17 cellular contexts compared by ENCODE assay signal in the genomic region with DNA sequence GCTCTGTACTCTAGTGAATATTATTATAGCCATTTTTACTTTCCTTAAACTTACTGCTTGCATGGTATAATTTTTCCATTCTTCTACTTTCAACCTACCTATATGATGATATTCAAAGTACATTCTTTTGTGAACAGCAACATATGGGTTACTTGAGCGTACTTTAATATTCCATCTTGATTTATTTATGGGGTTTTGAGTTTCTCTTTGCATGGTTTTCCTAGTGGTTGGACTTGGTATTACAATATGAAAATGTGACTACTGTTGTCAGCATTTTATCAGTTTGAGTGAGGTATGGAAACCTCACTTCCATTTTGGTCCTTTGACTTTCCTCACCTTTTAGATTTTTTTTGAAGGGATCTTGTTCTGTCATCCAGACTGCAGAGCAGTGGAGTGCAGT. TPM values are rescaled to one million over a fixed set of nuclear protein-coding genes. Genes with fewer than 3 reads are reported as not detected.
DNase-seq lines count a peak whose midpoint lies in the region; ATAC-seq and TF ChIP-seq lines count a peak whose summit lies in the region.
"Had no signal": no experiment of that assay in that cellular context is flagged by ENCODE, and none has a peak within 500 bp of the region (broad histone marks: within the 10 kb centered on the region; RNA-seq: fewer than 3 reads in every experiment).

No MANE protein-coding gene starts in this region.

- H3K4me2 ChIP-seq in MM.1S (ENCODE audit: low read depth, low read length) (no peak overlapping the region), osteoblast (ENCODE audit: insufficient read depth, low read length) (no peak overlapping the region)

- H3K27ac ChIP-seq in MM.1S (ENCODE audit: low read length) = no peak overlapping the region
- no peak overlapping the region for H3K27ac ChIP-seq in colonic mucosa
- H3K27ac ChIP-seq in osteoblast (ENCODE audit: low read depth, low read length) = no peak overlapping the region
- H3K27ac ChIP-seq: parathyroid adenoma had no signal

- TF ChIP-seq CTCF in MM.1S (IDR thresholded peaks at IDR 0.05; ENCODE audit: low read length) (peak; percentile 45), colonic mucosa (IDR thresholded peaks at IDR 0.05) (peak; percentile 22), osteoblast (IDR thresholded peaks at IDR 0.05; ENCODE audit: extremely low read depth, low read depth, low read length) (peak; percentile 34)

- no peak overlapping the region for H3K9ac ChIP-seq in MM.1S (ENCODE audit: low read length)
- H3K9ac ChIP-seq in colonic mucosa (ENCODE audit: low read depth in 2 of 2, low read length in 2 of 2) = no peak overlapping the region
- H3K9ac ChIP-seq: parathyroid adenoma had no signal

- H3K9me3 ChIP-seq in MM.1S (replicated peaks; ENCODE audit: insufficient read depth, low read length) = no peaks in the 10 kb centered on the region
- H3K9me3 ChIP-seq in colonic mucosa = no peaks in the 10 kb centered on the region
- no peaks in the 10 kb centered on the region for H3K9me3 ChIP-seq in osteoblast (ENCODE audit: low read depth, low read length)

- H2AFZ ChIP-seq in MM.1S (ENCODE audit: low read length) = no peak overlapping the region
- H2AFZ ChIP-seq in osteoblast (ENCODE audit: low read length) = no peak overlapping the region
- H2AFZ ChIP-seq: parathyroid adenoma had no signal

- no peaks in the 10 kb centered on the region for H3K79me2 ChIP-seq in MM.1S (ENCODE audit: low read length)
- no peaks in the 10 kb centered on the region for H3K79me2 ChIP-seq in osteoblast (ENCODE audit: insufficient read depth, low read length)
- H3K79me2 ChIP-seq: parathyroid adenoma had no signal

- H3K36me3 ChIP-seq in MM.1S (replicated peaks; ENCODE audit: insufficient read depth, low read length) = no peaks in the 10 kb centered on the region
- no peaks in the 10 kb centered on the region for H3K36me3 ChIP-seq in colonic mucosa
- no peaks in the 10 kb centered on the region for H3K36me3 ChIP-seq in osteoblast (ENCODE audit: insufficient read depth, low read length)

- no peaks in the 10 kb centered on the region for H3K27me3 ChIP-seq in MM.1S (replicated peaks; ENCODE audit: insufficient read depth, low read length)
- H3K27me3 ChIP-seq in colonic mucosa = no peaks in the 10 kb centered on the region
- no peaks in the 10 kb centered on the region for H3K27me3 ChIP-seq in osteoblast (ENCODE audit: insufficient read depth, low read length)

- DNase-seq in DMS 273 (lab: John Stamatoyannopoulos, UW; ENCODE audit: unreplicated experiment) (peak; percentile 52), DMS 273 treated with DMSO at 0.1 percent for 48 hours (lab: John Stamatoyannopoulos, UW) (no peak), MM.1S (no peak), colonic mucosa (no peak), osteoblast (ENCODE audit: insufficient read length, low spot score, missing footprints) (no peak), cortex of kidney (lab: John Stamatoyannopoulos, UW) (no peak)
- DNase-seq: 8988T; activated T-cell treated with anti-CD3 and anti-CD28 coated beads, Interleukin-2, amount 50 U/mL, for 1 hour; central memory CD4-positive, alpha-beta T cell; left ventricle myocardium superior; NCI-H2107; Right ventricle myocardium superior; stimulated activated naive CD8-positive, alpha-beta T cell treated with anti-CD3 and anti-CD28 coated beads, Interleukin-15, amount 100 ng/mL, for 72 hours had no signal

- H4K20me1 ChIP-seq in MM.1S (ENCODE audit: insufficient read depth, low read length) (no peaks in the 10 kb centered on the region), osteoblast (ENCODE audit: insufficient read depth, low read length) (no peaks in the 10 kb centered on the region)

- no peak for ATAC-seq in HG03039 (IDR thresholded peaks at IDR 0.05; ENCODE audit: unreplicated experiment)
- ATAC-seq in HG03342 (IDR thresholded peaks at IDR 0.05; ENCODE audit: unreplicated experiment) = no peak
- ATAC-seq: left ventricle myocardium superior; stimulated activated naive CD8-positive, alpha-beta T cell treated with anti-CD3 and anti-CD28 coated beads, Interleukin-15, amount 100 ng/mL, for 72 hours had no signal

- H3K4me1 ChIP-seq in MM.1S (ENCODE audit: low read length) = no peaks in the 10 kb centered on the region
- H3K4me1 ChIP-seq in colonic mucosa = no peaks in the 10 kb centered on the region
- no peaks in the 10 kb centered on the region for H3K4me1 ChIP-seq in osteoblast (ENCODE audit: insufficient read depth, low read length)
- H3K4me1 ChIP-seq: parathyroid adenoma had no signal

- intact Hi-C loops in colonic mucosa (cut with DNase I) = no loop called here

- no peaks in the 10 kb centered on the region for H3K9me2 ChIP-seq in MM.1S (replicated peaks; ENCODE audit: insufficient read depth, low read length)

- H3F3A ChIP-seq in MM.1S (ENCODE audit: insufficient read depth, low read length) = no peaks in the 10 kb centered on the region

- H3K4me3 ChIP-seq in MM.1S (ENCODE audit: low read length) (no peak overlapping the region), colonic mucosa (no peak overlapping the region), osteoblast (ENCODE audit: insufficient read depth, low read length) (no peak overlapping the region)

RNA-seq across cellular contexts. Expression of a gene that starts 35.9 kb away (rescaled TPM):
- under 1 TPM in 1 of 2 donors, not detected in 1; 0.03 TPM for total RNA-seq in colonic mucosa
- total RNA-seq in osteoblast = not detected in 2 replicates
- total RNA-seq: frontal cortex, left ventricle myocardium superior, Right ventricle myocardium superior had no signal
